ENCODE assay signal across 28 cellular contexts in the genomic region with DNA sequence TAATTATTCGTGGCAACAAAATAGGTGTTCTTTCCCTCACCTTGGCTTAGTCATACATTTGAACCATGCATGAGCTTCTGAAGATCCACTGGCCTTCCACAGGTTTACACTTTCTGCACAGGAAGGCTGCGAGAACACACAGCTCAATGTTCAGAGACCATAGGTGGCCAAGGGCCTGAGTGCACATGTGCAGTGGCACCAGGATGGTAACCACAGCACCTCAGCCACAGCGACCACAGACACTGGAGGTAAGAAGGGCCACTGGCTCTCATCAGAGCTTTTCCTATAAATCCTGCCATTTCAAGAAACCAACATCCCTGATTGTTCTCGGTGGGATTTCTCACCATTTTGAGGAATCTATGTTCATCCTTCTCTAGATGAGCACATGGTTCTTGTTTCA. TPM values are rescaled to one million over a fixed set of nuclear protein-coding genes. Genes with fewer than 3 reads are reported as not detected.
A peak's percentile ranks its signal among the peaks of the same experiment; 100 is the strongest.
DNase-seq lines count a peak whose midpoint lies in the region; ATAC-seq, FAIRE-seq and TF ChIP-seq lines count a peak whose summit lies in the region.
"Had no signal": no experiment of that assay in that cellular context is flagged by ENCODE, and none has a peak within 500 bp of the region (broad histone marks: within the 10 kb centered on the region; RNA-seq: fewer than 3 reads in every experiment).

No MANE protein-coding gene starts in this region.

- DNase-seq in HAP-1 (ENCODE audit: low spot score in 2 of 2) (no peak), WTC11 (ENCODE audit: low spot score) (no peak), glutamatergic neuron (no peak), neural progenitor cell (ENCODE audit: low spot score) (no peak), GM12891 (ENCODE audit: insufficient read length, low spot score) (no peak), ovary (no peak), H4 (ENCODE audit: low spot score) (no peak)
- DNase-seq: activated CD4-positive, alpha-beta T cell treated with anti-CD3 and anti-CD28 coated beads, Interleukin-2, amount 10 ng/mL, durations not matched to agents 24 days and 14 days; C1 segment of cervical spinal cord; Calu3; effector memory CD4-positive, alpha-beta T cell; EL; H9; left cardiac atrium; mesendoderm; natural killer cell; NCI-H1436 treated with DMSO at 0.1 percent for 48 hours; PC-3; small intestine; stimulated activated naive B cell treated with anti-CD40 and anti-IgM and Interleukin-4, amounts not matched to agents 10 μg/mL and 1 μg/mL and 100 μg/mL, for 72 hours; T-helper 1 cell had no signal

- no peaks in the 10 kb centered on the region for H3K27me3 ChIP-seq in HAP-1 (ENCODE audit: low read depth)
- peaks cover 74% of the 10 kb centered on the region for H3K27me3 ChIP-seq in neural progenitor cell
- no peaks in the 10 kb centered on the region for H3K27me3 ChIP-seq in ovary
- H3K27me3 ChIP-seq: ascending aorta had no signal

- H3K27me3 Mint-ChIP-seq in WTC11 (ENCODE audit: low read depth) (peaks cover 51% of the 10 kb centered on the region), glutamatergic neuron (ENCODE audit: unreplicated experiment) (peaks cover 10% of the 10 kb centered on the region), neural progenitor cell (ENCODE audit: insufficient read depth, low read depth) (peaks cover 2% of the 10 kb centered on the region)

- POLR2A ChIA-PET in WTC11 (lab: Charles Lee), result interaction anchor here (0.6 kb wide), 1 partner anchor 72 kb away, joined by 9 read pairs; no protein-coding TSS in a partner anchor

- intact Hi-C loops in ovary (cut with DNase I), result loop anchor here in 1 of 4 donors (10.0 kb wide), 1 partner anchor 55 kb away; no protein-coding TSS in a partner anchor

- TF ChIP-seq POLR2A in GM12891 (IDR thresholded peaks at IDR 0.05; ENCODE audit: low read depth, low read length) (no peak), ovary (IDR thresholded peaks at IDR 0.05) (no peak)

- H3K9me3 Mint-ChIP-seq in WTC11 (no peaks in the 10 kb centered on the region), glutamatergic neuron (ENCODE audit: unreplicated experiment) (peaks cover 10% of the 10 kb centered on the region), neural progenitor cell (no peaks in the 10 kb centered on the region)
- H3K9me3 Mint-ChIP-seq: activated CD4-positive, alpha-beta T cell treated with anti-CD3 and anti-CD28 coated beads, Interleukin-2, amount 10 ng/mL, durations not matched to agents 24 days and 14 days; activated naive CD4-positive, alpha-beta T cell treated with anti-CD3 and anti-CD28 coated beads, Interleukin-2, amount 50 U/mL, for 24 hours; activated T-helper 1 cell treated with anti-CD3 and anti-CD28 coated beads, Interleukin-12 subunit alpha, Interleukin-12 subunit beta, Interleukin-2, Interleukin-4 antibody, amounts not matched to agents 30 ng/mL and 10 ng/mL and 1 ng/mL, durations not matched to agents 14 hours and 24 hours and 36 hours; H9 had no signal

- H3K4me1 Mint-ChIP-seq in WTC11 (peaks cover 22% of the 10 kb centered on the region), glutamatergic neuron (ENCODE audit: low read depth, unreplicated experiment) (peaks cover 2% of the 10 kb centered on the region), neural progenitor cell (peaks cover 7% of the 10 kb centered on the region)
- H3K4me1 Mint-ChIP-seq: activated CD4-positive, alpha-beta T cell treated with anti-CD3 and anti-CD28 coated beads, Interleukin-2, amount 10 ng/mL, durations not matched to agents 24 days and 14 days; activated naive CD4-positive, alpha-beta T cell treated with anti-CD3 and anti-CD28 coated beads, Interleukin-2, amount 50 U/mL, for 24 hours; natural killer cell had no signal

- H3K4me1 ChIP-seq in HAP-1, result peaks cover 7% of the 10 kb centered on the region
- no peaks in the 10 kb centered on the region for H3K4me1 ChIP-seq in neural progenitor cell
- peaks cover 3% of the 10 kb centered on the region for H3K4me1 ChIP-seq in ovary (ENCODE audit: insufficient read depth)
- H3K4me1 ChIP-seq: ascending aorta, prostate gland had no signal

- CTCF ChIA-PET in WTC11 (lab: Charles Lee), result interaction anchor here (1.5 kb wide), 1 partner anchor 146 kb away, joined by 4 read pairs; no protein-coding TSS in a partner anchor

- H2AFZ ChIP-seq in neural progenitor cell (replicated peaks), result no peak overlapping the region

- H3F3A ChIP-seq in neural progenitor cell (ENCODE audit: low read depth), result no peaks in the 10 kb centered on the region

- H3K9me3 ChIP-seq in HAP-1, result no peaks in the 10 kb centered on the region
- H3K9me3 ChIP-seq in neural progenitor cell (ENCODE audit: low read depth), result no peaks in the 10 kb centered on the region
- no peaks in the 10 kb centered on the region for H3K9me3 ChIP-seq in ovary
- H3K9me3 ChIP-seq: ascending aorta, prostate gland had no signal

- peak overlapping the region; percentile 83 for H3K4me2 ChIP-seq in neural progenitor cell

- H3K4me3 Mint-ChIP-seq in WTC11, result peak overlapping the region; percentile 86; the same call in 1 of the 2 replicates
- H3K4me3 Mint-ChIP-seq in glutamatergic neuron (ENCODE audit: unreplicated experiment), result peak overlapping the region; percentile 98
- H3K4me3 Mint-ChIP-seq in neural progenitor cell, result peak overlapping the region; percentile 53
- H3K4me3 Mint-ChIP-seq: activated CD4-positive, alpha-beta T cell treated with anti-CD3 and anti-CD28 coated beads, Interleukin-2, amount 10 ng/mL, durations not matched to agents 24 days and 14 days; activated naive CD4-positive, alpha-beta T cell treated with anti-CD3 and anti-CD28 coated beads, Interleukin-2, amount 50 U/mL, for 24 hours; activated T-helper 1 cell treated with anti-CD3 and anti-CD28 coated beads, Interleukin-12 subunit alpha, Interleukin-12 subunit beta, Interleukin-2, Interleukin-4 antibody, amounts not matched to agents 30 ng/mL and 10 ng/mL and 1 ng/mL, durations not matched to agents 14 hours and 24 hours and 36 hours; natural killer cell; stimulated activated naive B cell treated with anti-CD40 and anti-IgM and Interleukin-4, amounts not matched to agents 10 μg/mL and 1 μg/mL and 100 μg/mL, for 72 hours had no signal

- no peaks in the 10 kb centered on the region for H3K36me3 ChIP-seq in HAP-1 (replicated peaks)
- no peaks in the 10 kb centered on the region for H3K36me3 ChIP-seq in neural progenitor cell
- no peaks in the 10 kb centered on the region for H3K36me3 ChIP-seq in ovary
- H3K36me3 ChIP-seq: ascending aorta, prostate gland had no signal

- FAIRE-seq in GM12891 (lab: Jason Lieb, UNC), result no peak
- FAIRE-seq: small intestine had no signal

- in situ Hi-C loops in HAP-1 (cut with MboI; ENCODE audit: low sequenced_read_pairs), result no loop called here

- no peaks in the 10 kb centered on the region for H3K36me3 Mint-ChIP-seq in WTC11
- H3K36me3 Mint-ChIP-seq in glutamatergic neuron (ENCODE audit: unreplicated experiment), result peaks cover 3% of the 10 kb centered on the region
- H3K36me3 Mint-ChIP-seq in neural progenitor cell, result peaks cover 6% of the 10 kb centered on the region
- H3K36me3 Mint-ChIP-seq: activated naive CD4-positive, alpha-beta T cell treated with anti-CD3 and anti-CD28 coated beads, Interleukin-2, amount 50 U/mL, for 24 hours; natural killer cell; stimulated activated naive B cell treated with anti-CD40 and anti-IgM and Interleukin-4, amounts not matched to agents 10 μg/mL and 1 μg/mL and 100 μg/mL, for 72 hours had no signal

- H4K20me1 ChIP-seq in neural progenitor cell (ENCODE audit: low read depth), result no peaks in the 10 kb centered on the region

- H3K9ac ChIP-seq in neural progenitor cell, result no peak overlapping the region

- whole genome bisulfite sequencing in ovary, 3 donors, result 92 to 97% (median 94%) methylated on average over 4 of the region's 4 CpGs

- peak overlapping the region; percentile 48 for H3K4me3 ChIP-seq in HAP-1
- H3K4me3 ChIP-seq in neural progenitor cell, result no peak overlapping the region
- H3K4me3 ChIP-seq in ovary, result no peak overlapping the region

- ATAC-seq in WTC11 (no peak), GM19455 (IDR thresholded peaks at IDR 0.05; ENCODE audit: unreplicated experiment) (no peak)
- ATAC-seq: esophagus mucosa, left cardiac atrium, natural killer cell, PC-3 had no signal

- TF ChIP-seq EP300 in ovary (IDR thresholded peaks at IDR 0.05), result no peak

- H3K27ac ChIP-seq in neural progenitor cell, result no peak overlapping the region
- no peak overlapping the region for H3K27ac ChIP-seq in ovary
- H3K27ac ChIP-seq: ascending aorta, prostate gland had no signal

- TF ChIP-seq CTCF in WTC11 (IDR thresholded peaks at IDR 0.05), result no peak
- no peak for TF ChIP-seq CTCF in glutamatergic neuron (IDR thresholded peaks at IDR 0.05; ENCODE audit: partially characterized antibody, unreplicated experiment)
- no peak for TF ChIP-seq CTCF in neural progenitor cell (IDR thresholded peaks at IDR 0.05)
- no peak for TF ChIP-seq CTCF in ovary (IDR thresholded peaks at IDR 0.05)

- no peak overlapping the region for H3K27ac Mint-ChIP-seq in WTC11
- no peak overlapping the region for H3K27ac Mint-ChIP-seq in glutamatergic neuron (ENCODE audit: unreplicated experiment)
- no peak overlapping the region for H3K27ac Mint-ChIP-seq in neural progenitor cell
- H3K27ac Mint-ChIP-seq: activated CD4-positive, alpha-beta T cell treated with anti-CD3 and anti-CD28 coated beads, Interleukin-2, amount 10 ng/mL, durations not matched to agents 24 days and 14 days; activated naive CD4-positive, alpha-beta T cell treated with anti-CD3 and anti-CD28 coated beads, Interleukin-2, amount 50 U/mL, for 24 hours; activated T-helper 1 cell treated with anti-CD3 and anti-CD28 coated beads, Interleukin-12 subunit alpha, Interleukin-12 subunit beta, Interleukin-2, Interleukin-4 antibody, amounts not matched to agents 30 ng/mL and 10 ng/mL and 1 ng/mL, durations not matched to agents 14 hours and 24 hours and 36 hours; H9; natural killer cell; stimulated activated naive B cell treated with anti-CD40 and anti-IgM and Interleukin-4, amounts not matched to agents 10 μg/mL and 1 μg/mL and 100 μg/mL, for 72 hours had no signal

- no peaks in the 10 kb centered on the region for H3K79me2 ChIP-seq in neural progenitor cell (ENCODE audit: low read depth)

TF ChIP-seq in WTC11, 78 proteins besides CTCF, POLR2A, EP300 and RAD21 (continues in another document):
- no peak for TF ChIP-seq ETV6 (CRISPR knock-in tag; IDR thresholded peaks at IDR 0.05)
- TF ChIP-seq ZBTB21 (CRISPR knock-in tag; IDR thresholded peaks at IDR 0.05; ENCODE audit: borderline replicate concordance), result no peak

TF ChIP-seq in GM12891, 5 proteins besides CTCF, POLR2A, EP300 and RAD21:
- TF ChIP-seq TAF1 (IDR thresholded peaks at IDR 0.05; ENCODE audit: low read depth, low read length) (no peak), POU2F2 (IDR thresholded peaks at IDR 0.05; ENCODE audit: low read depth, low read length) (no peak), SPI1 (IDR thresholded peaks at IDR 0.05; ENCODE audit: low read depth, low read length) (no peak)

RNA-seq across cellular contexts. Expression of a gene that starts 1.6 kb away (rescaled TPM):
- total RNA-seq in WTC11 (2021) (15.4 to 18.5 TPM (median 15.5 TPM) in 3 replicates), glutamatergic neuron (ENCODE audit: unreplicated experiment) (63.9 TPM), neural progenitor cell (ENCODE audit: low replicate concordance) (5.3 and 6.4 TPM in 2 replicates), ovary (10 to 100 TPM in 5 of 7 donors, 1 to 10 TPM in 2; 8.3 to 37.0 (median 24.0) TPM)
- not detected for polyA plus RNA-seq in GM12891 (2012; ENCODE audit: low read depth, missing spikeins)
- 10 to 100 TPM in 1 of 2 donors, 1 to 10 TPM in 1; 3.3 to 17.3 TPM for polyA plus RNA-seq in ovary
- 0.97 and 2.9 TPM in 2 replicates for total RNA-seq in H4 (2014; rRNA removed; shearing (Covaris generic))
- total RNA-seq: activated CD4-positive, alpha-beta T cell treated with anti-CD3 and anti-CD28 coated beads, Interleukin-2, amount 10 ng/mL, durations not matched to agents 24 days and 14 days; activated T-helper 1 cell treated with anti-CD3 and anti-CD28 coated beads, Interleukin-12 subunit alpha, Interleukin-12 subunit beta, Interleukin-2, Interleukin-4 antibody, amounts not matched to agents 30 ng/mL and 10 ng/mL and 1 ng/mL, durations not matched to agents 14 hours and 24 hours and 36 hours; Calu3; natural killer cell; PC-3 had no signal
- polyA plus RNA-seq: AG04450 had no signal
